ENCODE assay signal across 23 cellular contexts in the genomic region with DNA sequence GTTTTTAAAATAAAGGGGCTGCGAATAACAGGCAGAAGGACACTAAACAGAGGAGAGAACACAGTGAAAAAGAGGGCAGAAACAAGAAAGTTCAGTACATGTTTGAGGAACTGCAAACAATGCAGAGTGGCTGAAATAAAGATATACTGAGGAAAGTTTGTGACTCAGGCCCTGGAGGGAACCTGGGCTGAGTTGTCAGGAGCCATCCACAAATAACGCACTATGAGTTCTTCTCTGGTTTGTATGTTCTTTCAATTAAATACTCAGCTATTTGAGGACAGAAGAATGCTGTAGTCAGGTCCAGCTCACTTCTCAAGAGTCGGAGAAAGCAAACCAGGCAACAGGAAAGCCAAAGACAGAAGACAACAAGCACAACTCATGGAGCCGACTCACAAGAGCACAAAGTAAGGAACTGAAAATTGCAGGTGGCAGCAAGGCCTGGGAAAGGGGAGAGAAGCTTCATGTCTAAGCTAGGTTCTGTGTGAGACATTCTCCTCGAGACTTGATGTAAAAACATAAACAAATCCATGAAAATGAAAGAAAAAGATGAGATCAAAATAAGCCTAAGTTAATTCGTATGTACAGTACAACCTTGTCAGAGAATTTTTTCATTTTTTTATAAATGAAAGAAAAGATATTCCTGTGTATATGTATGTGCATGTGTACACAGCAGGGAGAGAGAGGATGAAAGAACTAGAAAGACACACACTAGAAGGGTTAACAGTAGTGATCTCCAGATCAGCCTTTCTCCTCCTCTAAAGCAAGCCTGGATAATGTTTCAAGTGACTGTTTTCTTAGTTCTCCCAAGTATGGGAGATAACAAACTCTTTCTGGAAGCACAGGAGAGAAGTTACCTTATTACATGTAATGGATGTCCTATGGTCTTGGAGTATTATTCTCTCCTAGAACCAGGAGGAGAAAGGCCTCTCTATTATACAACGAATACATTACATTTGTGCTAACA. TPM values are rescaled to one million over a fixed set of nuclear protein-coding genes. Genes with fewer than 3 reads are reported as not detected.
DNase-seq lines count a peak whose midpoint lies in the region; ATAC-seq and TF ChIP-seq lines count a peak whose summit lies in the region.
"Had no signal": no experiment of that assay in that cellular context is flagged by ENCODE, and none has a peak within 500 bp of the region (broad histone marks: within the 10 kb centered on the region; RNA-seq: fewer than 3 reads in every experiment).

No MANE protein-coding gene starts in this region.

- H3K27ac ChIP-seq in cardiac muscle cell (peak overlapping the region; percentile 39), right cardiac atrium (ENCODE audit: low read length) (no peak overlapping the region), dorsolateral prefrontal cortex (peak overlapping the region in 37 of 59 donors; percentile 1 to 84 (median 32)), transverse colon (no peak overlapping the region)
- H3K27ac ChIP-seq: 22Rv1, esophagus muscularis mucosa, sigmoid colon, upper lobe of left lung had no signal

- peaks cover 50% of the 10 kb centered on the region for H3K4me1 Mint-ChIP-seq in mesothelial cell of epicardium
- H3K4me1 Mint-ChIP-seq: B cell, IgD-negative memory B cell, immature natural killer cell had no signal

- H3K4me3 ChIP-seq in cardiac muscle cell (no peak overlapping the region), right cardiac atrium (ENCODE audit: low read length) (no peak overlapping the region), dorsolateral prefrontal cortex (no peak overlapping the region), transverse colon (no peak overlapping the region)
- H3K4me3 ChIP-seq: esophagus muscularis mucosa, sigmoid colon, upper lobe of left lung had no signal

- intact Hi-C loops in right cardiac atrium (cut with DNase I) = no loop called here
- intact Hi-C loops in dorsolateral prefrontal cortex (cut with DNase I) = no loop called here
- intact Hi-C loops in transverse colon (cut with DNase I; ENCODE audit: low total_unique reads) = no loop called here

- in situ Hi-C loops in transverse colon (cut with MboI; ENCODE audit: low pct_ligation_motif_present in 1 of 4, low pct_unique_long_range_greater_than_20kb in 1 of 4, low sequenced_read_pairs in 3 of 4) = no loop called here
- in situ Hi-C loops in G401 (cut with HindIII; ENCODE audit: low sequenced_read_pairs) = no loop called here

- no peaks in the 10 kb centered on the region for H3K36me3 ChIP-seq in cardiac muscle cell
- H3K36me3 ChIP-seq in transverse colon = no peaks in the 10 kb centered on the region
- H3K36me3 ChIP-seq: esophagus muscularis mucosa, sigmoid colon, upper lobe of left lung had no signal

- ATAC-seq in right cardiac atrium = no peak
- ATAC-seq: left ventricle myocardium superior; stimulated activated naive CD8-positive, alpha-beta T cell treated with anti-CD3 and anti-CD28 coated beads, Interleukin-15, Interleukin-2, amounts not matched to agents 100 U/mL and 50 U/mL, for 24 hours had no signal

- DNase-seq in cardiac muscle cell (ENCODE audit: low read depth in 1 of 2, low spot score in 1 of 2) (peak in 1 of 2 donors; percentile 17), right cardiac atrium (no peak), dorsolateral prefrontal cortex (no peak), mesothelial cell of epicardium (ENCODE audit: low spot score in 2 of 2, unreplicated experiment in 2 of 2) (no peak), transverse colon (no peak), G401 (ENCODE audit: low spot score) (no peak), UCSD-AML1 (lab: John Stamatoyannopoulos, UW; ENCODE audit: unreplicated experiment) (no peak), T1000 (lab: John Stamatoyannopoulos, UW) (no peak)
- DNase-seq: activated naive CD8-positive, alpha-beta T cell treated with anti-CD3 and anti-CD28 coated beads for 36 hours; DMS79 treated with DMSO at 0.1 percent for 48 hours; immature natural killer cell; left ventricle myocardium superior; NCI-H1930; NCI-H345; occipital lobe; sigmoid colon; stimulated activated CD4-positive, alpha-beta T cell treated with anti-CD3 and anti-CD28 coated beads, Interleukin-1b, Interleukin-23, amount 100 ng/mL, for 48 hours; stimulated activated naive CD8-positive, alpha-beta T cell treated with anti-CD3 and anti-CD28 coated beads, Interleukin-15, Interleukin-2, amounts not matched to agents 100 U/mL and 50 U/mL, for 24 hours; upper lobe of left lung had no signal

- H3K27me3 Mint-ChIP-seq in mesothelial cell of epicardium (ENCODE audit: low read depth) = no peaks in the 10 kb centered on the region
- H3K27me3 Mint-ChIP-seq: activated naive CD8-positive, alpha-beta T cell treated with anti-CD3 and anti-CD28 coated beads for 36 hours had no signal

- no peaks in the 10 kb centered on the region for H3K27me3 ChIP-seq in cardiac muscle cell
- H3K27me3 ChIP-seq in right cardiac atrium (ENCODE audit: control insufficient read depth, insufficient read depth) = no peaks in the 10 kb centered on the region
- H3K27me3 ChIP-seq in dorsolateral prefrontal cortex = no peaks in the 10 kb centered on the region
- H3K27me3 ChIP-seq in transverse colon = no peaks in the 10 kb centered on the region
- H3K27me3 ChIP-seq: esophagus muscularis mucosa, sigmoid colon, upper lobe of left lung had no signal

- no peaks in the 10 kb centered on the region for H3K9me3 ChIP-seq in cardiac muscle cell (ENCODE audit: low read depth)
- no peaks in the 10 kb centered on the region for H3K9me3 ChIP-seq in right cardiac atrium (ENCODE audit: control insufficient read depth, low read length)
- H3K9me3 ChIP-seq in transverse colon = no peaks in the 10 kb centered on the region
- H3K9me3 ChIP-seq: esophagus muscularis mucosa, sigmoid colon, upper lobe of left lung had no signal

- H3K9me3 Mint-ChIP-seq in mesothelial cell of epicardium = no peaks in the 10 kb centered on the region
- H3K9me3 Mint-ChIP-seq: activated naive CD8-positive, alpha-beta T cell treated with anti-CD3 and anti-CD28 coated beads for 36 hours; immature natural killer cell had no signal

- WGBS in right cardiac atrium = 94% methylated on average over 7 of the region's 7 CpGs
- 86 to 90% methylated on average over 7 of the region's 7 CpGs for WGBS in transverse colon (ENCODE audit: low coverage in 1 of 2), 2 donors

- no peak overlapping the region for H3K4me3 Mint-ChIP-seq in mesothelial cell of epicardium
- H3K4me3 Mint-ChIP-seq: activated naive CD8-positive, alpha-beta T cell treated with anti-CD3 and anti-CD28 coated beads for 36 hours; B cell; IgD-negative memory B cell; immature natural killer cell had no signal

- no peaks in the 10 kb centered on the region for H3K36me3 Mint-ChIP-seq in mesothelial cell of epicardium
- H3K36me3 Mint-ChIP-seq: activated naive CD8-positive, alpha-beta T cell treated with anti-CD3 and anti-CD28 coated beads for 36 hours; immature natural killer cell had no signal

- H3K27ac Mint-ChIP-seq in mesothelial cell of epicardium = peak overlapping the region; percentile 25
- H3K27ac Mint-ChIP-seq: activated naive CD8-positive, alpha-beta T cell treated with anti-CD3 and anti-CD28 coated beads for 36 hours; B cell; IgD-negative memory B cell; immature natural killer cell had no signal

- TF ChIP-seq CTCF in cardiac muscle cell (IDR thresholded peaks at IDR 0.05; ENCODE audit: low read depth, low read length) (no peak), dorsolateral prefrontal cortex (IDR thresholded peaks at IDR 0.05 in 54 of 56, conservative IDR thresholded peaks at IDR 0.05 in 2 of 56; ENCODE audit: low read depth in 1 of 56, partially characterized antibody in 56 of 56) (no peak), mesothelial cell of epicardium (IDR thresholded peaks at IDR 0.05; ENCODE audit: unreplicated experiment) (no peak), transverse colon (IDR thresholded peaks at IDR 0.05) (no peak)

- no peak for TF ChIP-seq POLR2A in transverse colon (IDR thresholded peaks at IDR 0.05)

- no peak for TF ChIP-seq EP300 in transverse colon (IDR thresholded peaks at IDR 0.05; ENCODE audit: low read depth)

- peaks cover 68% of the 10 kb centered on the region for H3K4me1 ChIP-seq in cardiac muscle cell (ENCODE audit: low read depth)
- no peaks in the 10 kb centered on the region for H3K4me1 ChIP-seq in right cardiac atrium (ENCODE audit: control insufficient read depth, insufficient read depth, low read length)
- H3K4me1 ChIP-seq in transverse colon = peaks cover 0 to 8% (median 0%) of the 10 kb centered on the region in 4 donors

RNA-seq across cellular contexts. Expression of a gene that starts 41.5 kb away (rescaled TPM):
- total RNA-seq in cardiac muscle cell (47.0 and 64.3 TPM in 2 replicates), right cardiac atrium (1 to 10 TPM; 5.7 to 8.9 (median 8.0) TPM), dorsolateral prefrontal cortex (1,000 to 10,000 TPM in 66 of 120 experiments, 100 to 1,000 TPM in 54; 295 to 1,415 (median 1,032) TPM), mesothelial cell of epicardium (32.7 to 34.4 TPM (median 33.9 TPM) in 3 replicates), transverse colon (1 to 10 TPM in 3 of 4 donors, not detected in 1; 1.6 to 3.2 (median 3.0) TPM)
- polyA plus RNA-seq in cardiac muscle cell (70.8 and 90.2 TPM in 2 replicates), right cardiac atrium (5.3 TPM)
- 0.34 TPM in 1 of 2 replicates, not detected in the other for total RNA-seq in G401 (2014; rRNA removed; shearing (Covaris generic))
- polyA plus RNA-seq: IgD-negative memory B cell had no signal

Comparison
In these comparisons a context has a peak if more than half of its experiments do, and no peak if none do; other contexts are left out.
1. H3K27ac ChIP-seq: peak in cardiac muscle cell (single experiment) and dorsolateral prefrontal cortex (37 of 59); none in right cardiac atrium (single experiment) and transverse colon (0 of 4).